In genomic region chr15:95669146-95669922, GRCh38 we compare ENCODE assay signal across 15 cellular contexts.
DNase-seq lines count a peak whose midpoint lies in the region; ATAC-seq and TF ChIP-seq lines count a peak whose summit lies in the region.
"Had no signal": no experiment of that assay in that cellular context is flagged by ENCODE, and none has a peak within 500 bp of the region (broad histone marks: within the 10 kb centered on the region; RNA-seq: fewer than 3 reads in every experiment).

No MANE protein-coding gene starts in this region.

- peak; percentile 3 for DNase-seq in A172 (ENCODE audit: low spot score)
- no peak for DNase-seq in Panc1 (ENCODE audit: low read depth, low spot score)
- DNase-seq in iPS-NIHi7 (ENCODE audit: extremely low spot score), result peak; percentile 16
- no peak for DNase-seq in progenitor cell of endocrine pancreas (ENCODE audit: low spot score, unreplicated experiment)
- DNase-seq in CD14-positive monocyte (ENCODE audit: low spot score), result no peak
- DNase-seq: activated CD4-positive, alpha-beta T cell treated with anti-CD3 and anti-CD28 coated beads for 48 hours; DND-41; H9; NCI-H1694; retina; tibial artery had no signal

- in situ Hi-C loops in Panc1 (cut with HindIII; ENCODE audit: low pct_unique_long_range_greater_than_20kb, low sequenced_read_pairs), result no loop called here

- no peak overlapping the region for H3K27ac ChIP-seq in Panc1 (ENCODE audit: low read length)
- H3K27ac ChIP-seq: epithelial cell of prostate, tibial artery had no signal

- no peaks in the 10 kb centered on the region for H3K36me3 ChIP-seq in Panc1 (ENCODE audit: control insufficient read depth, insufficient read depth, low read length)
- H3K36me3 ChIP-seq: tibial artery had no signal

- intact Hi-C loops in Panc1 (cut with micrococcal nuclease; ENCODE audit: unreplicated experiment), result no loop called here
- intact Hi-C loops in CD14-positive monocyte (cut with micrococcal nuclease), result no loop called here

- ATAC-seq in GM18907 (IDR thresholded peaks at IDR 0.05; ENCODE audit: unreplicated experiment) (peak; percentile 59), Panc1 (peak; percentile 65; the same call in 1 of the 2 replicates), esophagus mucosa (no peak), HG03108 (IDR thresholded peaks at IDR 0.05; ENCODE audit: unreplicated experiment) (no peak)

- H3K27ac Mint-ChIP-seq in progenitor cell of endocrine pancreas (no peak overlapping the region), CD14-positive monocyte (no peak overlapping the region)
- H3K27ac Mint-ChIP-seq: H9 had no signal

- H3K9me3 Mint-ChIP-seq in progenitor cell of endocrine pancreas (ENCODE audit: low read depth) (no peaks in the 10 kb centered on the region), CD14-positive monocyte (peaks cover 0 to 4% (median 2%) of the 10 kb centered on the region in 7 donors)
- H3K9me3 Mint-ChIP-seq: H9 had no signal

- POLR2A ChIA-PET in Panc1 (lab: Charles Lee), result no interaction called here

- H3K36me3 Mint-ChIP-seq in progenitor cell of endocrine pancreas (ENCODE audit: insufficient read depth), result no peaks in the 10 kb centered on the region
- H3K36me3 Mint-ChIP-seq in CD14-positive monocyte, result no peaks in the 10 kb centered on the region

- no TSS peak for BruUV-seq in Panc1 (replicated peaks; lab: Mats Ljungman, UMichigan)

- CTCF ChIA-PET in Panc1 (lab: Charles Lee), result no interaction called here

- TF ChIP-seq CTCF in Panc1 (IDR thresholded peaks at IDR 0.05), result no peak
- TF ChIP-seq CTCF in progenitor cell of endocrine pancreas (IDR thresholded peaks at IDR 0.05; ENCODE audit: unreplicated experiment), result no peak
- TF ChIP-seq CTCF in CD14-positive monocyte (IDR thresholded peaks at IDR 0.05), result no peak

- H3K4me3 ChIP-seq in Panc1 (ENCODE audit: low read depth in 2 of 2, low read length in 2 of 2), result peak overlapping the region in 1 of 2 experiments; percentile 35; a peak in 2 of 4 replicates

- H3K27me3 ChIP-seq in Panc1 (ENCODE audit: control insufficient read depth, insufficient read depth, low read length), result no peaks in the 10 kb centered on the region
- H3K27me3 ChIP-seq: tibial artery had no signal

- no peaks in the 10 kb centered on the region for H3K9me3 ChIP-seq in Panc1 (ENCODE audit: control insufficient read depth, insufficient read depth, low read depth, low read length)
- H3K9me3 ChIP-seq: tibial artery had no signal

- peaks cover 17% of the 10 kb centered on the region for H3K4me1 Mint-ChIP-seq in progenitor cell of endocrine pancreas (ENCODE audit: low read depth)
- no peaks in the 10 kb centered on the region for H3K4me1 Mint-ChIP-seq in CD14-positive monocyte

- peaks cover 6% of the 10 kb centered on the region; the same call in 1 of the 2 replicates for H3K4me1 ChIP-seq in Panc1 (ENCODE audit: control insufficient read depth, insufficient read depth, low read length)

- H3K27me3 Mint-ChIP-seq in progenitor cell of endocrine pancreas, result peaks cover 8% of the 10 kb centered on the region
- peaks cover 0 to 4% (median 3%) of the 10 kb centered on the region in 3 donors for H3K27me3 Mint-ChIP-seq in CD14-positive monocyte (ENCODE audit: low read depth in 3 of 3)

- no peak overlapping the region for H3K4me3 Mint-ChIP-seq in progenitor cell of endocrine pancreas (ENCODE audit: low read depth)
- no peak overlapping the region for H3K4me3 Mint-ChIP-seq in CD14-positive monocyte
- H3K4me3 Mint-ChIP-seq: H9 had no signal

Comparison
In these comparisons a context has a peak if more than half of its experiments do, and no peak if none do; other contexts are left out.
1. DNase-seq: peak in A172 (single experiment) and iPS-NIHi7 (single experiment); none in Panc1 (single experiment), progenitor cell of endocrine pancreas (single experiment) and CD14-positive monocyte (single experiment).
2. ATAC-seq: peak in GM18907 (single experiment) and Panc1 (single experiment); none in esophagus mucosa (single experiment) and HG03108 (single experiment).